Comparison of ENCODE assay signal across 9 cellular contexts in genomic region chr4:88230953-88231835, GRCh38. TPM values are rescaled to one million over a fixed set of nuclear protein-coding genes. Genes with fewer than 3 reads are reported as not detected.
DNase-seq lines count a peak whose midpoint lies in the region; ATAC-seq and TF ChIP-seq lines count a peak whose summit lies in the region.
"Had no signal": no experiment of that assay in that cellular context is flagged by ENCODE, and none has a peak within 500 bp of the region (broad histone marks: within the 10 kb centered on the region; RNA-seq: fewer than 3 reads in every experiment).

No MANE protein-coding gene starts in this region.

- H3K27ac ChIP-seq in foreskin keratinocyte (no peak overlapping the region), substantia nigra (ENCODE audit: low read depth, low read length, poor library complexity, severe bottlenecking) (no peak overlapping the region)

- peak; percentile 6 for DNase-seq in AG10803 (ENCODE audit: low read depth)
- peak; percentile 13 for DNase-seq in UCSD-AML1 (lab: John Stamatoyannopoulos, UW; ENCODE audit: unreplicated experiment)
- peak; percentile 45 for DNase-seq in fibroblast of peridontal ligament (ENCODE audit: extremely low read depth)
- no peak for DNase-seq in neural crest cell (ENCODE audit: low read depth, low spot score)
- no peak for DNase-seq in stimulated activated CD4-positive, alpha-beta T cell treated with anti-CD3 and anti-CD28 coated beads, Interleukin-4, amount 100 ng/mL, for 24 hours
- DNase-seq in foreskin keratinocyte: no peak
- DNase-seq in substantia nigra (lab: John Stamatoyannopoulos, UW): no peak
- DNase-seq in COLO829 (ENCODE audit: low spot score): no peak
- DNase-seq: NCI-H748 treated with DMSO at 0.1 percent for 48 hours had no signal

- no peaks in the 10 kb centered on the region for H3K36me3 Mint-ChIP-seq in neural crest cell (ENCODE audit: low read depth)

- no peak for ATAC-seq in foreskin keratinocyte

- H3K4me3 Mint-ChIP-seq in neural crest cell: no peak overlapping the region

- H3K27me3 ChIP-seq in foreskin keratinocyte: peaks cover 12% of the 10 kb centered on the region

- no peaks in the 10 kb centered on the region for H3K27me3 Mint-ChIP-seq in neural crest cell (ENCODE audit: low read depth)

- H3K27ac Mint-ChIP-seq in neural crest cell (ENCODE audit: unreplicated experiment): peak overlapping the region; percentile 90

- H3K4me1 Mint-ChIP-seq in neural crest cell: peaks cover 12% of the 10 kb centered on the region

- TF ChIP-seq CTCF in AG10803 (conservative IDR thresholded peaks at IDR 0.05; ENCODE audit: low read length) (no peak), neural crest cell (conservative IDR thresholded peaks at IDR 0.05) (no peak), foreskin keratinocyte (conservative IDR thresholded peaks at IDR 0.05) (no peak)

- peak overlapping the region; percentile 35 for H3K4me3 ChIP-seq in AG10803 (ENCODE audit: low read length)

- no peaks in the 10 kb centered on the region for H3K4me1 ChIP-seq in foreskin keratinocyte

- peaks cover 10% of the 10 kb centered on the region for H3K9me3 Mint-ChIP-seq in neural crest cell

RNA-seq across cellular contexts. Expression of gene PPM1K, which starts 53.2 kb away (rescaled TPM):
- total RNA-seq in neural crest cell (17.6 TPM in 2 replicates), foreskin keratinocyte (11.1 and 11.3 TPM in 2 replicates)
- 3.1 and 3.3 TPM in 2 replicates for polyA plus RNA-seq in foreskin keratinocyte

Comparison
In these comparisons a context has a peak if more than half of its experiments do, and no peak if none do; other contexts are left out.
1. DNase-seq: peak in AG10803 (single experiment), UCSD-AML1 (single experiment) and fibroblast of peridontal ligament (single experiment); none in neural crest cell (single experiment), stimulated activated CD4-positive, alpha-beta T cell treated with anti-CD3 and anti-CD28 coated beads, Interleukin-4, amount 100 ng/mL, for 24 hours (single experiment), foreskin keratinocyte (0 of 2), substantia nigra (0 of 49) and COLO829 (single experiment).